32 cellular contexts compared by ENCODE assay signal in genomic region chr9:70496244-70496643, GRCh38.
"Had no signal": no experiment of that assay in that cellular context is flagged by ENCODE, and none has a peak within 500 bp of the region (broad histone marks: within the 10 kb centered on the region; RNA-seq: fewer than 3 reads in every experiment).

No MANE protein-coding gene starts in this region.

- H3K27me3 ChIP-seq: MG63 had no signal

- H3K9me3 Mint-ChIP-seq: activated CD4-positive, alpha-beta memory T cell treated with anti-CD3 and anti-CD28 coated beads, Interleukin-2, amount 10 ng/mL, durations not matched to agents 7 days and 5 days; activated naive CD4-positive, alpha-beta T cell treated with anti-CD3 and anti-CD28 coated beads, Interleukin-2, amount 10 ng/mL, durations not matched to agents 7 days and 5 days; activated naive CD8-positive, alpha-beta T cell treated with anti-CD3 and anti-CD28 coated beads, Interleukin-2, amount 50 U/mL, for 24 hours had no signal

- H3K36me3 Mint-ChIP-seq: activated CD8-positive, alpha-beta memory T cell treated with anti-CD3 and anti-CD28 coated beads, Interleukin-2, amount 10 ng/mL, durations not matched to agents 7 days and 5 days; activated naive CD4-positive, alpha-beta T cell treated with anti-CD3 and anti-CD28 coated beads, Interleukin-2, amount 10 ng/mL, durations not matched to agents 7 days and 5 days; activated naive CD8-positive, alpha-beta T cell; brain had no signal

- H3K27ac ChIP-seq: PC-9, WERI-Rb-1 had no signal

- ATAC-seq: activated CD8-positive, alpha-beta memory T cell treated with anti-CD3 and anti-CD28 coated beads, Interleukin-2, amount 10 ng/mL, durations not matched to agents 7 days and 5 days; activated naive CD8-positive, alpha-beta T cell treated with anti-CD3 and anti-CD28 coated beads, Interleukin-2, amount 50 U/mL, for 24 hours had no signal

- H3K27ac Mint-ChIP-seq: activated CD4-positive, alpha-beta memory T cell treated with anti-CD3 and anti-CD28 coated beads, Interleukin-2, amount 10 ng/mL, durations not matched to agents 7 days and 5 days; activated CD8-positive, alpha-beta memory T cell treated with anti-CD3 and anti-CD28 coated beads, Interleukin-2, amount 10 ng/mL, durations not matched to agents 7 days and 5 days; activated naive CD4-positive, alpha-beta T cell treated with anti-CD3 and anti-CD28 coated beads, Interleukin-2, amount 10 ng/mL, durations not matched to agents 7 days and 5 days; activated naive CD8-positive, alpha-beta T cell; activated naive CD8-positive, alpha-beta T cell treated with anti-CD3 and anti-CD28 coated beads, Interleukin-2, amount 50 U/mL, for 24 hours; brain had no signal

- H3K4me3 ChIP-seq: MG63, PC-9 had no signal

- H3K9me3 ChIP-seq: MG63 had no signal

- H3K4me3 Mint-ChIP-seq: activated CD4-positive, alpha-beta memory T cell treated with anti-CD3 and anti-CD28 coated beads, Interleukin-2, amount 10 ng/mL, durations not matched to agents 7 days and 5 days; activated CD8-positive, alpha-beta memory T cell treated with anti-CD3 and anti-CD28 coated beads, Interleukin-2, amount 10 ng/mL, durations not matched to agents 7 days and 5 days; activated naive CD4-positive, alpha-beta T cell treated with anti-CD3 and anti-CD28 coated beads, Interleukin-2, amount 10 ng/mL, durations not matched to agents 7 days and 5 days; activated naive CD8-positive, alpha-beta T cell; activated naive CD8-positive, alpha-beta T cell treated with anti-CD3 and anti-CD28 coated beads, Interleukin-2, amount 50 U/mL, for 24 hours; brain had no signal

- H3K36me3 ChIP-seq: MG63, WERI-Rb-1 had no signal

- H3K4me2 ChIP-seq: PC-9 had no signal

- H3K27me3 Mint-ChIP-seq: activated naive CD4-positive, alpha-beta T cell treated with anti-CD3 and anti-CD28 coated beads, Interleukin-2, amount 10 ng/mL, durations not matched to agents 7 days and 5 days; activated naive CD8-positive, alpha-beta T cell; activated naive CD8-positive, alpha-beta T cell treated with anti-CD3 and anti-CD28 coated beads, Interleukin-2, amount 50 U/mL, for 24 hours had no signal

- DNase-seq: activated CD4-positive, alpha-beta memory T cell treated with anti-CD3 and anti-CD28 coated beads, Interleukin-2, amount 10 ng/mL, durations not matched to agents 7 days and 5 days; activated CD4-positive, alpha-beta T cell treated with anti-CD3 and anti-CD28 coated beads for 1 hour; activated CD4-positive, alpha-beta T cell treated with anti-CD3 and anti-CD28 coated beads for 48 hours; activated CD4-positive, CD25-positive, alpha-beta regulatory T cell; activated CD8-positive, alpha-beta memory T cell treated with anti-CD3 and anti-CD28 coated beads for 24 hours; activated CD8-positive, alpha-beta memory T cell treated with anti-CD3 and anti-CD28 coated beads, Interleukin-2, amount 10 ng/mL, durations not matched to agents 7 days and 5 days; activated CD8-positive, alpha-beta memory T cell treated with anti-CD3 and anti-CD28 coated beads, Interleukin-2, amount 50 U/mL, for 48 hours; activated effector memory CD4-positive, alpha-beta T cell treated with Interleukin-2 at 50 U/mL for 16 hours; activated naive CD4-positive, alpha-beta T cell treated with anti-CD3 and anti-CD28 coated beads, Interleukin-2, amount 10 ng/mL, durations not matched to agents 7 days and 5 days; activated naive CD8-positive, alpha-beta T cell treated with anti-CD3 and anti-CD28 coated beads, Interleukin-2, amount 50 U/mL, for 24 hours; activated T-cell treated with anti-CD3 and anti-CD28 coated beads, Interleukin-2, amount 50 U/mL, for 48 hours; caudate nucleus; KG1; MG63; NCI-H1048; NCI-H1105 treated with DMSO at 0.1 percent for 48 hours; NCI-H1436; NCI-H1694; NCI-H1930; NCI-H2081 treated with DMSO at 0.1 percent for 48 hours; NCI-H226; NCI-H446 treated with DMSO at 0.1 percent for 48 hours; NCI-H524; PC-9; Right ventricle myocardium superior; SW 1271; T-helper 1 cell; T-helper 2 cell; T1000; WERI-Rb-1 had no signal

- H2AFZ ChIP-seq: PC-9 had no signal
